2 cellular contexts compared by ENCODE assay signal in genomic region chr19:18661346-18661745, GRCh38.
TF ChIP-seq lines count a peak whose summit lies in the region.

No MANE protein-coding gene starts in this region.

TF ChIP-seq in SK-N-SH, 30 proteins besides CTCF, POLR2A, EP300 and RAD21:
- TF ChIP-seq USF2 (IDR thresholded peaks at IDR 0.05; ENCODE audit: borderline replicate concordance, low read depth, low read length) (no peak), YY1 (IDR thresholded peaks at IDR 0.05; ENCODE audit: low read depth) (no peak), SIN3A (IDR thresholded peaks at IDR 0.05; ENCODE audit: borderline replicate concordance, low read depth, low read length) (no peak), REST (IDR thresholded peaks at IDR 0.05; ENCODE audit: low read depth, low read length) (no peak), FOSL2 (IDR thresholded peaks at IDR 0.05; ENCODE audit: borderline replicate concordance, low read depth) (no peak), RCOR1 (IDR thresholded peaks at IDR 0.05; ENCODE audit: low read length) (no peak), NRF1 (IDR thresholded peaks at IDR 0.05; ENCODE audit: low read depth, low read length) (no peak), TEAD4 (IDR thresholded peaks at IDR 0.05; ENCODE audit: borderline replicate concordance, insufficient read depth) (no peak), JUND (IDR thresholded peaks at IDR 0.05) (no peak), CHD2 (IDR thresholded peaks at IDR 0.05; ENCODE audit: low read length, partially characterized antibody) (no peak), GABPA (IDR thresholded peaks at IDR 0.05; ENCODE audit: low read depth) (no peak)

TF ChIP-seq in SK-N-SH treated with all-trans-retinoic acid at 6 μM for 48 hours, 23 proteins besides CTCF, POLR2A, EP300 and RAD21:
- TF ChIP-seq TSHZ2 (CRISPR knock-in tag; IDR thresholded peaks at IDR 0.05) (no peak), RARB (CRISPR knock-in tag; IDR thresholded peaks at IDR 0.05) (no peak), ESRRG (CRISPR knock-in tag; IDR thresholded peaks at IDR 0.05) (no peak), ZFP30 (CRISPR knock-in tag; IDR thresholded peaks at IDR 0.05) (no peak), PATZ1 (CRISPR knock-in tag; IDR thresholded peaks at IDR 0.05; ENCODE audit: borderline replicate concordance) (no peak), ZNF70 (CRISPR knock-in tag; IDR thresholded peaks at IDR 0.05) (no peak), ZNF565 (CRISPR knock-in tag; conservative IDR thresholded peaks at IDR 0.05; ENCODE audit: low read depth) (no peak), CREB5 (CRISPR knock-in tag; IDR thresholded peaks at IDR 0.05; ENCODE audit: low read depth) (no peak), TOX (CRISPR knock-in tag; IDR thresholded peaks at IDR 0.05; ENCODE audit: borderline replicate concordance) (no peak), ZC3H10 (CRISPR knock-in tag; IDR thresholded peaks at IDR 0.05) (no peak), ZNF8 (CRISPR knock-in tag; IDR thresholded peaks at IDR 0.05) (no peak), ZFP3 (CRISPR knock-in tag; IDR thresholded peaks at IDR 0.05) (no peak), GLIS3 (CRISPR knock-in tag; IDR thresholded peaks at IDR 0.05) (no peak), CSRNP3 (CRISPR knock-in tag; IDR thresholded peaks at IDR 0.05) (no peak), SNAI2 (CRISPR knock-in tag; IDR thresholded peaks at IDR 0.05) (no peak), TCF4 (CRISPR knock-in tag; IDR thresholded peaks at IDR 0.05; ENCODE audit: borderline replicate concordance) (no peak), POU6F1 (CRISPR knock-in tag; IDR thresholded peaks at IDR 0.05; ENCODE audit: borderline replicate concordance, low read depth) (no peak), ISL1 (CRISPR knock-in tag; IDR thresholded peaks at IDR 0.05) (no peak), ARNTL (CRISPR knock-in tag; IDR thresholded peaks at IDR 0.05; ENCODE audit: borderline replicate concordance, low read depth) (no peak), PPARA (CRISPR knock-in tag; IDR thresholded peaks at IDR 0.05; ENCODE audit: borderline replicate concordance) (no peak)
